Comparison of ENCODE assay signal across 8 cellular contexts in genomic region chr9:83219924-83220438, GRCh38.
DNase-seq lines count a peak whose midpoint lies in the region; ATAC-seq and TF ChIP-seq lines count a peak whose summit lies in the region.

No MANE protein-coding gene starts in this region.

- H3K36me3 ChIP-seq in HUES6 (ENCODE audit: control insufficient read depth, insufficient read depth, low read length) (no peaks in the 10 kb centered on the region), adipocyte (ENCODE audit: control insufficient read depth, insufficient read depth, low read length, severe bottlenecking) (no peaks in the 10 kb centered on the region), iPS-20b (ENCODE audit: insufficient read depth, low read depth, low read length) (no peaks in the 10 kb centered on the region), spleen (no peaks in the 10 kb centered on the region)

- H3K4me3 ChIP-seq in HUES6 (ENCODE audit: low read depth, low read length), result peak overlapping the region; percentile 62
- peak overlapping the region; percentile 97 for H3K4me3 ChIP-seq in adipocyte (ENCODE audit: low read length)
- H3K4me3 ChIP-seq in iPS-20b (ENCODE audit: low read length), result peak overlapping the region; percentile 81
- H3K4me3 ChIP-seq in spleen, result peak overlapping the region in 6 of 8 donors; percentile 42 to 71 (median 54)

- H3K9ac ChIP-seq in HUES6 (ENCODE audit: low read length), result no peak overlapping the region
- H3K9ac ChIP-seq in adipocyte (ENCODE audit: low read length), result peak overlapping the region; percentile 84
- peak overlapping the region; percentile 49; the same call in 1 of the 2 replicates for H3K9ac ChIP-seq in iPS-20b (ENCODE audit: low read depth, low read length)

- 55 to 62% (median 61%) methylated on average over 12 of the region's 12 CpGs for WGBS in spleen, 5 donors

- peaks cover 17% of the 10 kb centered on the region for H3K27me3 ChIP-seq in HUES6 (ENCODE audit: control insufficient read depth, insufficient read depth, low read length)
- H3K27me3 ChIP-seq in adipocyte (replicated peaks; ENCODE audit: control insufficient read depth, insufficient read depth, low read length), result peaks cover 4% of the 10 kb centered on the region
- peaks cover 17% of the 10 kb centered on the region for H3K27me3 ChIP-seq in iPS-20b (ENCODE audit: insufficient read depth, low read length)
- H3K27me3 ChIP-seq in spleen (replicated peaks in 1 of 7), result peaks cover 0 to 22% (median 0%) of the 10 kb centered on the region in 7 donors

- TF ChIP-seq CTCF in spleen (IDR thresholded peaks at IDR 0.05 in 8 of 11, conservative IDR thresholded peaks at IDR 0.05 in 3 of 11), result no peak

- TF ChIP-seq POLR2A in spleen (IDR thresholded peaks at IDR 0.05), result no peak

- DNase-seq in adipocyte (ENCODE audit: low read depth), result peak; percentile 6
- DNase-seq in spleen, result no peak
- DNase-seq in NCI-H2107 treated with DMSO at 0.1 percent for 48 hours (lab: John Stamatoyannopoulos, UW; ENCODE audit: unreplicated experiment), result no peak
- no peak for DNase-seq in activated CD4-positive, CD25-positive, alpha-beta regulatory T cell (lab: John Stamatoyannopoulos, UW)
- DNase-seq in NCI-H524 treated with DMSO at 0.1 percent for 48 hours (lab: John Stamatoyannopoulos, UW), result no peak

- peaks cover 18% of the 10 kb centered on the region for H3K9me3 ChIP-seq in HUES6 (ENCODE audit: control insufficient read depth, insufficient read depth, low read depth, low read length)
- no peaks in the 10 kb centered on the region for H3K9me3 ChIP-seq in adipocyte (ENCODE audit: control insufficient read depth, low read length)
- H3K9me3 ChIP-seq in iPS-20b (ENCODE audit: insufficient read depth, low read depth, low read length), result peaks cover 10% of the 10 kb centered on the region
- peaks cover 0 to 4% (median 0%) of the 10 kb centered on the region in 8 donors for H3K9me3 ChIP-seq in spleen

- intact Hi-C loops in spleen (cut with DNase I; ENCODE audit: low total_unique reads), result loop anchor here (10.0 kb wide), 1 partner anchor 325 kb away; no protein-coding TSS in a partner anchor

- H3K27ac ChIP-seq in HUES6 (ENCODE audit: low read depth, low read length) (no peak overlapping the region), iPS-20b (ENCODE audit: low read length) (no peak overlapping the region), spleen (peak overlapping the region in 6 of 8 donors; percentile 51 to 85 (median 76))

- no peak for ATAC-seq in HG03565 (IDR thresholded peaks at IDR 0.05; ENCODE audit: unreplicated experiment)

- H3K4me1 ChIP-seq in HUES6 (ENCODE audit: control insufficient read depth, insufficient read depth, low read length) (peaks cover 6% of the 10 kb centered on the region; the same call in 1 of the 2 replicates), adipocyte (ENCODE audit: control insufficient read depth, insufficient read depth, low read length) (peaks cover 15% of the 10 kb centered on the region), iPS-20b (ENCODE audit: insufficient read depth, low read length) (no peaks in the 10 kb centered on the region), spleen (peaks cover 3 to 33% (median 13%) of the 10 kb centered on the region in 6 donors)

Comparison
In these comparisons a context has a peak if more than half of its experiments do, and no peak if none do; other contexts are left out.
1. H3K27ac ChIP-seq: peak in spleen (6 of 8); none in HUES6 (single experiment) and iPS-20b (single experiment).
2. Peak in every context shown above with its lines, with median percentiles within 50 percentile points of each other: H3K4me3 ChIP-seq.